1 cellular context compared by ENCODE assay signal in genomic region chr18:668263-668662, GRCh38.
TF ChIP-seq lines count a peak whose summit lies in the region.

No MANE protein-coding gene starts in this region.

TF ChIP-seq in liver, 16 proteins besides CTCF, POLR2A, EP300 and RAD21:
- TF ChIP-seq, protein P1, sequence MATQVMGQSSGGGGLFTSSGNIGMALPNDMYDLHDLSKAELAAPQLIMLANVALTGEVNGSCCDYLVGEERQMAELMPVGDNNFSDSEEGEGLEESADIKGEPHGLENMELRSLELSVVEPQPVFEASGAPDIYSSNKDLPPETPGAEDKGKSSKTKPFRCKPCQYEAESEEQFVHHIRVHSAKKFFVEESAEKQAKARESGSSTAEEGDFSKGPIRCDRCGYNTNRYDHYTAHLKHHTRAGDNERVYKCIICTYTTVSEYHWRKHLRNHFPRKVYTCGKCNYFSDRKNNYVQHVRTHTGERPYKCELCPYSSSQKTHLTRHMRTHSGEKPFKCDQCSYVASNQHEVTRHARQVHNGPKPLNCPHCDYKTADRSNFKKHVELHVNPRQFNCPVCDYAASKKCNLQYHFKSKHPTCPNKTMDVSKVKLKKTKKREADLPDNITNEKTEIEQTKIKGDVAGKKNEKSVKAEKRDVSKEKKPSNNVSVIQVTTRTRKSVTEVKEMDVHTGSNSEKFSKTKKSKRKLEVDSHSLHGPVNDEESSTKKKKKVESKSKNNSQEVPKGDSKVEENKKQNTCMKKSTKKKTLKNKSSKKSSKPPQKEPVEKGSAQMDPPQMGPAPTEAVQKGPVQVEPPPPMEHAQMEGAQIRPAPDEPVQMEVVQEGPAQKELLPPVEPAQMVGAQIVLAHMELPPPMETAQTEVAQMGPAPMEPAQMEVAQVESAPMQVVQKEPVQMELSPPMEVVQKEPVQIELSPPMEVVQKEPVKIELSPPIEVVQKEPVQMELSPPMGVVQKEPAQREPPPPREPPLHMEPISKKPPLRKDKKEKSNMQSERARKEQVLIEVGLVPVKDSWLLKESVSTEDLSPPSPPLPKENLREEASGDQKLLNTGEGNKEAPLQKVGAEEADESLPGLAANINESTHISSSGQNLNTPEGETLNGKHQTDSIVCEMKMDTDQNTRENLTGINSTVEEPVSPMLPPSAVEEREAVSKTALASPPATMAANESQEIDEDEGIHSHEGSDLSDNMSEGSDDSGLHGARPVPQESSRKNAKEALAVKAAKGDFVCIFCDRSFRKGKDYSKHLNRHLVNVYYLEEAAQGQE (IDR thresholded peaks at IDR 0.05), result no peak
- TF ChIP-seq HNF4A (conservative IDR thresholded peaks at IDR 0.05), result peak; percentile 54 to 67
